In genomic region chr2:27891820-27892105, GRCh38 we compare ENCODE assay signal across 8 cellular contexts. TPM values are rescaled to one million over a fixed set of nuclear protein-coding genes. Genes with fewer than 3 reads are reported as not detected.
DNase-seq lines count a peak whose midpoint lies in the region; ATAC-seq and TF ChIP-seq lines count a peak whose summit lies in the region.

No MANE protein-coding gene starts in this region.

- no peaks in the 10 kb centered on the region for H3K9me3 ChIP-seq in CD4-positive, CD25-positive, alpha-beta regulatory T cell (ENCODE audit: control insufficient read depth in 2 of 2, low read length in 2 of 2)
- H3K9me3 ChIP-seq in breast epithelium = no peaks in the 10 kb centered on the region

- H3K27me3 ChIP-seq in CD4-positive, CD25-positive, alpha-beta regulatory T cell (ENCODE audit: control insufficient read depth, insufficient read depth, low read length) = no peaks in the 10 kb centered on the region
- H3K27me3 ChIP-seq in breast epithelium = no peaks in the 10 kb centered on the region

- DNase-seq in CD4-positive, CD25-positive, alpha-beta regulatory T cell = no peak
- peak; percentile 5 for DNase-seq in KBM-7
- DNase-seq in breast epithelium (ENCODE audit: low spot score in 2 of 2) = no peak
- DNase-seq in natural killer cell treated with Interleukin-12 subunit alpha and Interleukin-12 subunit beta and Interleukin-15 and Interleukin-18, amount 100 ng/mL, for 72 hours (ENCODE audit: low spot score) = no peak
- DNase-seq in HPDE6-E6E7 (ENCODE audit: extremely low spot score) = no peak
- no peak for DNase-seq in GM13976 (ENCODE audit: low spot score)
- no peak for DNase-seq in NCI-H2081 (lab: John Stamatoyannopoulos, UW)

- TF ChIP-seq CTCF in breast epithelium (IDR thresholded peaks at IDR 0.05) = no peak
- TF ChIP-seq CTCF in GM13976 (IDR thresholded peaks at IDR 0.05; ENCODE audit: borderline replicate concordance, control extremely low read depth, extremely low read depth, insufficient read depth, missing control alignments) = no peak

- ATAC-seq in CD4-positive, CD25-positive, alpha-beta regulatory T cell (ENCODE audit: low read depth in 2 of 2) = no peak
- no peak for ATAC-seq in natural killer cell treated with Interleukin-12 subunit alpha and Interleukin-12 subunit beta and Interleukin-15 and Interleukin-18, amount 100 ng/mL, for 72 hours
- ATAC-seq in GM21737 (IDR thresholded peaks at IDR 0.05; ENCODE audit: unreplicated experiment) = no peak

- peak overlapping the region; percentile 87 for H3K4me3 ChIP-seq in CD4-positive, CD25-positive, alpha-beta regulatory T cell (ENCODE audit: low read depth, low read length)
- peak overlapping the region in 1 of 3 donors; percentile 88 for H3K4me3 ChIP-seq in breast epithelium

- H3K4me1 ChIP-seq in CD4-positive, CD25-positive, alpha-beta regulatory T cell (ENCODE audit: control insufficient read depth, insufficient read depth, low read length, poor library complexity, severe bottlenecking) = peaks cover 29% of the 10 kb centered on the region
- peaks cover 0 to 19% of the 10 kb centered on the region in 2 donors for H3K4me1 ChIP-seq in breast epithelium

- intact Hi-C loops in breast epithelium (cut with DNase I; ENCODE audit: low total_unique reads) = no loop called here

- peaks cover 21 to 59% (median 48%) of the 10 kb centered on the region in 4 donors for H3K4me1 Mint-ChIP-seq in CD4-positive, CD25-positive, alpha-beta regulatory T cell
- peaks cover 37 to 59% of the 10 kb centered on the region in 2 donors for H3K4me1 Mint-ChIP-seq in natural killer cell treated with Interleukin-12 subunit alpha and Interleukin-12 subunit beta and Interleukin-15 and Interleukin-18, amount 100 ng/mL, for 72 hours (ENCODE audit: low read depth in 2 of 2)

- H3K9me3 Mint-ChIP-seq in CD4-positive, CD25-positive, alpha-beta regulatory T cell = peaks cover 0 to 3% (median 0%) of the 10 kb centered on the region in 7 donors
- no peaks in the 10 kb centered on the region for H3K9me3 Mint-ChIP-seq in natural killer cell treated with Interleukin-12 subunit alpha and Interleukin-12 subunit beta and Interleukin-15 and Interleukin-18, amount 100 ng/mL, for 72 hours

- peaks cover 11% of the 10 kb centered on the region for H3K27me3 Mint-ChIP-seq in CD4-positive, CD25-positive, alpha-beta regulatory T cell
- no peaks in the 10 kb centered on the region for H3K27me3 Mint-ChIP-seq in natural killer cell treated with Interleukin-12 subunit alpha and Interleukin-12 subunit beta and Interleukin-15 and Interleukin-18, amount 100 ng/mL, for 72 hours

- H3K36me3 Mint-ChIP-seq in CD4-positive, CD25-positive, alpha-beta regulatory T cell = peaks cover 26% of the 10 kb centered on the region
- peaks cover 15% of the 10 kb centered on the region for H3K36me3 Mint-ChIP-seq in natural killer cell treated with Interleukin-12 subunit alpha and Interleukin-12 subunit beta and Interleukin-15 and Interleukin-18, amount 100 ng/mL, for 72 hours

- peak overlapping the region; percentile 100 for H3K27ac Mint-ChIP-seq in CD4-positive, CD25-positive, alpha-beta regulatory T cell
- peak overlapping the region; percentile 97 to 99 for H3K27ac Mint-ChIP-seq in natural killer cell treated with Interleukin-12 subunit alpha and Interleukin-12 subunit beta and Interleukin-15 and Interleukin-18, amount 100 ng/mL, for 72 hours

- peaks cover 7% of the 10 kb centered on the region for H3K36me3 ChIP-seq in CD4-positive, CD25-positive, alpha-beta regulatory T cell (ENCODE audit: control insufficient read depth, insufficient read depth, low read length)
- no peaks in the 10 kb centered on the region for H3K36me3 ChIP-seq in breast epithelium

- TF ChIP-seq POLR2A in breast epithelium (IDR thresholded peaks at IDR 0.05) = no peak

- in situ Hi-C loops in KBM-7 (cut with MboI; ENCODE audit: low pct_unique_long_range_greater_than_20kb, low sequenced_read_pairs) (no loop called here), GM13976 (cut with MboI; ENCODE audit: low sequenced_read_pairs, unreplicated experiment) (no loop called here)

- peak overlapping the region; percentile 94 to 98 (median 97) for H3K4me3 Mint-ChIP-seq in CD4-positive, CD25-positive, alpha-beta regulatory T cell
- H3K4me3 Mint-ChIP-seq in natural killer cell treated with Interleukin-12 subunit alpha and Interleukin-12 subunit beta and Interleukin-15 and Interleukin-18, amount 100 ng/mL, for 72 hours = peak overlapping the region; percentile 99

- peak overlapping the region; percentile 99 for H3K27ac ChIP-seq in CD4-positive, CD25-positive, alpha-beta regulatory T cell (ENCODE audit: insufficient read depth, low read length, poor library complexity, severe bottlenecking)
- peak overlapping the region; percentile 98 for H3K27ac ChIP-seq in breast epithelium

RNA-seq across cellular contexts. Expression of gene BABAM2, which starts 1.2 kb away (rescaled TPM):
- 42.9 TPM for total RNA-seq in CD4-positive, CD25-positive, alpha-beta regulatory T cell
- polyA plus RNA-seq in CD4-positive, CD25-positive, alpha-beta regulatory T cell = 10 to 100 TPM; 53.9 to 70.0 (median 58.8) TPM
- total RNA-seq in breast epithelium = 10 to 100 TPM; 34.7 to 46.2 (median 37.4) TPM
- total RNA-seq in natural killer cell treated with Interleukin-12 subunit alpha and Interleukin-12 subunit beta and Interleukin-15 and Interleukin-18, amount 100 ng/mL, for 72 hours = 10 to 100 TPM; 53.8 to 66.6 TPM

RNA-seq across cellular contexts. Expression of gene RBKS, which starts 1.6 kb away (rescaled TPM):
- 25.3 TPM for total RNA-seq in CD4-positive, CD25-positive, alpha-beta regulatory T cell
- 1 to 10 TPM; 3.7 to 4.2 (median 3.9) TPM for polyA plus RNA-seq in CD4-positive, CD25-positive, alpha-beta regulatory T cell
- 1 to 10 TPM; 1.1 to 5.1 (median 2.9) TPM for total RNA-seq in breast epithelium
- 1 to 10 TPM; 3.1 to 4.5 TPM for total RNA-seq in natural killer cell treated with Interleukin-12 subunit alpha and Interleukin-12 subunit beta and Interleukin-15 and Interleukin-18, amount 100 ng/mL, for 72 hours
